7 cellular contexts compared by ENCODE assay signal in genomic region chr1:243850368-243851128, GRCh38. TPM values are rescaled to one million over a fixed set of nuclear protein-coding genes. Genes with fewer than 3 reads are reported as not detected.
DNase-seq lines count a peak whose midpoint lies in the region; ATAC-seq, FAIRE-seq and TF ChIP-seq lines count a peak whose summit lies in the region.

No MANE protein-coding gene starts in this region.

- no peak for FAIRE-seq in small intestine (lab: Jason Lieb, UNC)

- H3K4me3 ChIP-seq in WI38 (ENCODE audit: low read depth, low read length) = peak overlapping the region; percentile 78
- peak overlapping the region; percentile 62 to 73 for H3K4me3 ChIP-seq in small intestine (ENCODE audit: low read depth in 1 of 2, low read length in 2 of 2)

- WGBS in small intestine, 3 donors = 0 to 1% (median 1%) methylated on average over 30 to 94 of the region's 94 CpGs

- no peak for TF ChIP-seq CTCF in WI38 (IDR thresholded peaks at IDR 0.05; ENCODE audit: low read depth, low read length)

- in situ Hi-C loops in T47D (cut with HindIII; ENCODE audit: low pct_unique_long_range_greater_than_20kb, low sequenced_read_pairs) = no loop called here

- H3K4me1 ChIP-seq in small intestine (ENCODE audit: control insufficient read depth in 2 of 2, insufficient read depth in 1 of 2, low read depth in 1 of 2, low read length in 1 of 2) = no peaks in the 10 kb centered on the region

- no peaks in the 10 kb centered on the region for H3K9me3 ChIP-seq in small intestine (ENCODE audit: control insufficient read depth, low read depth)

- H3K27ac ChIP-seq in small intestine (ENCODE audit: low read depth in 1 of 2, low read length in 1 of 2) = peak overlapping the region; percentile 47 to 93

- DNase-seq in NCI-H187 (lab: John Stamatoyannopoulos, UW) = peak; percentile 24 to 57
- DNase-seq in T47D (ENCODE audit: low read depth in 1 of 2, low spot score in 1 of 2) = peak; percentile 16 to 34
- DNase-seq in iPS-NIHi7 (ENCODE audit: extremely low spot score) = peak; percentile 83
- peak; percentile 19 for DNase-seq in small intestine

- no peaks in the 10 kb centered on the region for H3K36me3 ChIP-seq in small intestine (ENCODE audit: control insufficient read depth in 2 of 2, insufficient read depth in 2 of 2, low read length in 2 of 2)

- ATAC-seq in GM18511 (IDR thresholded peaks at IDR 0.05; ENCODE audit: unreplicated experiment) (peak; percentile 55), HG02840 (IDR thresholded peaks at IDR 0.05; ENCODE audit: low FRiP score, unreplicated experiment) (peak; percentile 66)

- peaks cover 0 to 3% of the 10 kb centered on the region in 2 donors for H3K27me3 ChIP-seq in small intestine (ENCODE audit: control insufficient read depth in 2 of 2, insufficient read depth in 2 of 2, low read length in 2 of 2)

RNA-seq across cellular contexts. Expression of gene AKT3, which starts 0.5 kb away (rescaled TPM):
- 1 to 10 TPM in 2 of 3 donors, under 1 TPM in 1; 0.45 to 8.6 (median 2.7) TPM for polyA plus RNA-seq in small intestine

Comparison
In these comparisons a context has a peak if more than half of its experiments do, and no peak if none do; other contexts are left out.
1. Peak in every context shown above with its lines: DNase-seq, ATAC-seq, H3K4me3 ChIP-seq and H3K27ac ChIP-seq.
2. DNase-seq: peak in every context shown above with its lines; median percentile 83 in iPS-NIHi7; 40 in NCI-H187; 25 in T47D; 19 in small intestine.